8 cellular contexts compared by ENCODE assay signal in genomic region chr1:11802973-11803885, GRCh38. TPM values are rescaled to one million over a fixed set of nuclear protein-coding genes. Genes with fewer than 3 reads are reported as not detected.
A peak's percentile ranks its signal among the peaks of the same experiment; 100 is the strongest.
DNase-seq lines count a peak whose midpoint lies in the region; ATAC-seq, FAIRE-seq and TF ChIP-seq lines count a peak whose summit lies in the region.

No MANE protein-coding gene starts in this region.

- no peaks in the 10 kb centered on the region for H3K27me3 Mint-ChIP-seq in activated naive CD8-positive, alpha-beta T cell treated with anti-CD3 and anti-CD28 coated beads for 36 hours
- no peaks in the 10 kb centered on the region for H3K27me3 Mint-ChIP-seq in osteocyte (ENCODE audit: unreplicated experiment)

- H3K4me1 Mint-ChIP-seq in activated naive CD8-positive, alpha-beta T cell treated with anti-CD3 and anti-CD28 coated beads for 36 hours: peaks cover 45% of the 10 kb centered on the region
- peaks cover 57% of the 10 kb centered on the region for H3K4me1 Mint-ChIP-seq in osteocyte (ENCODE audit: unreplicated experiment)

- DNase-seq in EH (ENCODE audit: low read depth) (peak; percentile 98), HTR-8/SVneo (ENCODE audit: insufficient read length, low spot score) (peak; percentile 75), SK-N-DZ (ENCODE audit: low spot score) (peak; percentile 89), Right ventricle myocardium superior (peak; percentile 96), osteocyte (ENCODE audit: extremely low spot score, unreplicated experiment) (peak; percentile 96), testis (peak; percentile 96)
- peak; percentile 79 for DNase-seq in activated naive CD8-positive, alpha-beta T cell treated with anti-CD3 and anti-CD28 coated beads for 36 hours

- H3K4me1 ChIP-seq in testis: peaks cover 27% of the 10 kb centered on the region

- H3K4me3 Mint-ChIP-seq in activated naive CD8-positive, alpha-beta T cell treated with anti-CD3 and anti-CD28 coated beads for 36 hours: peak overlapping the region; percentile 93
- peak overlapping the region; percentile 100 for H3K4me3 Mint-ChIP-seq in osteocyte (ENCODE audit: unreplicated experiment)

- H3K27ac Mint-ChIP-seq in activated naive CD8-positive, alpha-beta T cell treated with anti-CD3 and anti-CD28 coated beads for 36 hours: peak overlapping the region; percentile 72
- peak overlapping the region; percentile 92 for H3K27ac Mint-ChIP-seq in osteocyte (ENCODE audit: unreplicated experiment)

- H3K4me3 ChIP-seq in testis: peak overlapping the region; percentile 49 to 70

- H3K9me3 ChIP-seq in testis: no peaks in the 10 kb centered on the region

- H3K36me3 ChIP-seq in testis (ENCODE audit: low read depth, missing control alignments): no peaks in the 10 kb centered on the region

- H3K27ac ChIP-seq in testis: peak overlapping the region; percentile 94 to 95

- no peaks in the 10 kb centered on the region for H3K27me3 ChIP-seq in testis

- TF ChIP-seq CTCF in osteocyte (IDR thresholded peaks at IDR 0.05) (no peak), testis (IDR thresholded peaks at IDR 0.05) (no peak)

- TF ChIP-seq POLR2A in testis (IDR thresholded peaks at IDR 0.05): no peak

- FAIRE-seq in HTR-8/SVneo (lab: Jason Lieb, UNC): peak; percentile 31

- no peaks in the 10 kb centered on the region for H3K36me3 Mint-ChIP-seq in activated naive CD8-positive, alpha-beta T cell treated with anti-CD3 and anti-CD28 coated beads for 36 hours
- peaks cover 16% of the 10 kb centered on the region for H3K36me3 Mint-ChIP-seq in osteocyte (ENCODE audit: unreplicated experiment)

- 12 to 15% methylated on average over 21 to 28 of the region's 28 CpGs for WGBS in testis, 2 donors

- peak; percentile 62 for ATAC-seq in Right ventricle myocardium superior (ENCODE audit: poor library complexity)
- no peak for ATAC-seq in GM19467 (IDR thresholded peaks at IDR 0.05; ENCODE audit: unreplicated experiment)

- intact Hi-C loops in Right ventricle myocardium superior (cut with DNase I) (no loop called here), testis (cut with DNase I; ENCODE audit: low total_unique reads) (loop anchor here (10.0 kb wide), 1 partner anchor 68 kb away; the partner anchor contains the start of gene AGTRAP)

- no peaks in the 10 kb centered on the region for H3K9me3 Mint-ChIP-seq in activated naive CD8-positive, alpha-beta T cell treated with anti-CD3 and anti-CD28 coated beads for 36 hours
- H3K9me3 Mint-ChIP-seq in osteocyte (ENCODE audit: unreplicated experiment): no peaks in the 10 kb centered on the region

RNA-seq across cellular contexts. Expression of gene MTHFR, which starts 2.5 kb away (rescaled TPM):
- 1.4 and 3.6 TPM in 2 replicates for polyA plus RNA-seq in SK-N-DZ (2014; cell fraction: cytosol; rRNA removed)
- 4.4 and 8.1 TPM in 2 replicates for polyA plus RNA-seq in SK-N-DZ (2014; cell fraction: nucleus; rRNA removed)
- total RNA-seq in activated naive CD8-positive, alpha-beta T cell treated with anti-CD3 and anti-CD28 coated beads for 36 hours: 10 to 100 TPM; 11.0 to 12.2 TPM
- 34.6 TPM for total RNA-seq in Right ventricle myocardium superior
- total RNA-seq in osteocyte: 30.5 and 33.2 TPM in 2 replicates
- 10 to 100 TPM; 68.3 to 78.3 TPM for total RNA-seq in testis
- polyA plus RNA-seq in testis (ENCODE audit: insufficient read depth, low read depth, low replicate concordance): 30.4 TPM

RNA-seq across cellular contexts. Expression of gene CLCN6, which starts 2.8 kb away (rescaled TPM):
- polyA plus RNA-seq in SK-N-DZ (2014; cell fraction: cytosol; rRNA removed): 11.0 and 17.0 TPM in 2 replicates
- polyA plus RNA-seq in SK-N-DZ (2014; cell fraction: nucleus; rRNA removed): 22.8 and 55.1 TPM in 2 replicates
- 10 to 100 TPM in 1 of 2 experiments, 1 to 10 TPM in 1; 9.6 to 13.3 TPM for total RNA-seq in activated naive CD8-positive, alpha-beta T cell treated with anti-CD3 and anti-CD28 coated beads for 36 hours
- total RNA-seq in Right ventricle myocardium superior (15.2 TPM), osteocyte (27.8 and 30.4 TPM in 2 replicates), testis (10 to 100 TPM; 57.1 to 91.7 TPM)
- 47.9 TPM for polyA plus RNA-seq in testis (ENCODE audit: insufficient read depth, low read depth, low replicate concordance)

RNA-seq across cellular contexts. Expression of gene C1orf167, which starts 41.2 kb away (rescaled TPM):
- polyA plus RNA-seq in SK-N-DZ (2014; cell fraction: cytosol; rRNA removed): not detected in 2 replicates
- polyA plus RNA-seq in SK-N-DZ (2014; cell fraction: nucleus; rRNA removed): not detected in 2 replicates
- total RNA-seq in activated naive CD8-positive, alpha-beta T cell treated with anti-CD3 and anti-CD28 coated beads for 36 hours: not detected
- total RNA-seq in Right ventricle myocardium superior (2.7 TPM), osteocyte (not detected in 2 replicates), testis (10 to 100 TPM; 26.0 to 34.5 TPM)
- polyA plus RNA-seq in testis (ENCODE audit: insufficient read depth, low read depth, low replicate concordance): 64.2 TPM

RNA-seq across cellular contexts. Expression of gene NPPA, which starts 44.4 kb away (rescaled TPM):
- polyA plus RNA-seq in SK-N-DZ (2014; cell fraction: cytosol; rRNA removed): not detected in 2 replicates
- polyA plus RNA-seq in SK-N-DZ (2014; cell fraction: nucleus; rRNA removed): not detected in 2 replicates
- not detected for total RNA-seq in activated naive CD8-positive, alpha-beta T cell treated with anti-CD3 and anti-CD28 coated beads for 36 hours
- total RNA-seq in Right ventricle myocardium superior (25.3 TPM), osteocyte (not detected in 2 replicates), testis (not detected)
- polyA plus RNA-seq in testis (ENCODE audit: insufficient read depth, low read depth, low replicate concordance): not detected

RNA-seq across cellular contexts. Expression of gene NPPB, which starts 55.5 kb away (rescaled TPM):
- not detected in 2 replicates for polyA plus RNA-seq in SK-N-DZ (2014; cell fraction: cytosol; rRNA removed)
- polyA plus RNA-seq in SK-N-DZ (2014; cell fraction: nucleus; rRNA removed): not detected in 2 replicates
- not detected for total RNA-seq in activated naive CD8-positive, alpha-beta T cell treated with anti-CD3 and anti-CD28 coated beads for 36 hours
- total RNA-seq in Right ventricle myocardium superior (5.1 TPM), osteocyte (not detected in 2 replicates), testis (under 1 TPM in 1 of 2 donors, not detected in 1; 0.50 TPM)
- polyA plus RNA-seq in testis (ENCODE audit: insufficient read depth, low read depth, low replicate concordance): not detected
